Comparison of ENCODE assay signal across 8 cellular contexts in genomic region chr7:43784030-43785001, GRCh38. TPM values are rescaled to one million over a fixed set of nuclear protein-coding genes. Genes with fewer than 3 reads are reported as not detected.
A peak's percentile ranks its signal among the peaks of the same experiment; 100 is the strongest.
DNase-seq lines count a peak whose midpoint lies in the region; ATAC-seq and TF ChIP-seq lines count a peak whose summit lies in the region.

No MANE protein-coding gene starts in this region.

- no peak overlapping the region for H3K4me3 Mint-ChIP-seq in WTC11

- ATAC-seq in GM19043 (IDR thresholded peaks at IDR 0.05; ENCODE audit: low read depth, unreplicated experiment), result peak; percentile 99
- ATAC-seq in HG02759 (IDR thresholded peaks at IDR 0.05; ENCODE audit: unreplicated experiment), result peak; percentile 98
- no peak for ATAC-seq in WTC11
- no peak for ATAC-seq in omental fat pad (ENCODE audit: low FRiP score)

- no peaks in the 10 kb centered on the region for H3K9me3 ChIP-seq in sigmoid colon
- no peaks in the 10 kb centered on the region for H3K9me3 ChIP-seq in OCI-LY7 (ENCODE audit: low read length)
- no peaks in the 10 kb centered on the region for H3K9me3 ChIP-seq in ascending aorta

- POLR2A ChIA-PET in WTC11 (lab: Charles Lee), result interaction anchor here (0.6 kb wide), 1 partner anchor 22 kb away, joined by 4 read pairs; no protein-coding TSS in a partner anchor
- POLR2A ChIA-PET in OCI-LY7 (lab: Charles Lee), result interaction anchor here (0.7 kb wide), 3 partner anchors 98 to 1124 kb away, joined by 3 to 5 read pairs (median 4); no protein-coding TSS in a partner anchor

- H3K4me1 ChIP-seq in sigmoid colon, result peaks cover 0 to 69% (median 56%) of the 10 kb centered on the region in 4 donors
- H3K4me1 ChIP-seq in OCI-LY7 (ENCODE audit: insufficient read depth, low read length, poor library complexity, severe bottlenecking), result no peaks in the 10 kb centered on the region
- H3K4me1 ChIP-seq in ascending aorta, result no peaks in the 10 kb centered on the region

- H3K27me3 Mint-ChIP-seq in WTC11 (ENCODE audit: low read depth), result no peaks in the 10 kb centered on the region

- H3K9me2 ChIP-seq in OCI-LY7 (ENCODE audit: insufficient read depth, low read length), result no peaks in the 10 kb centered on the region

- peaks cover 9% of the 10 kb centered on the region for H3K9me3 Mint-ChIP-seq in WTC11

- no TSS peak for BruUV-seq in OCI-LY7 (replicated peaks; lab: Mats Ljungman, UMichigan)

- no peaks in the 10 kb centered on the region for H4K20me1 ChIP-seq in OCI-LY7 (ENCODE audit: insufficient read depth, low read length)

- H3K27me3 ChIP-seq in sigmoid colon (no peaks in the 10 kb centered on the region), ascending aorta (no peaks in the 10 kb centered on the region)

- TF ChIP-seq POLR2A in sigmoid colon (IDR thresholded peaks at IDR 0.05), result no peak

- no peak overlapping the region for H3K4me3 ChIP-seq in sigmoid colon
- no peak overlapping the region for H3K4me3 ChIP-seq in OCI-LY7 (ENCODE audit: low read depth, low read length, poor library complexity, severe bottlenecking)
- H3K4me3 ChIP-seq in ascending aorta, result no peak overlapping the region

- H3K36me3 ChIP-seq in sigmoid colon (peaks cover 0 to 19% (median 8%) of the 10 kb centered on the region in 4 donors), OCI-LY7 (ENCODE audit: insufficient read depth, low read length) (no peaks in the 10 kb centered on the region), ascending aorta (peaks cover 13 to 30% of the 10 kb centered on the region in 2 donors)

- H3K4me1 Mint-ChIP-seq in WTC11, result peaks cover 5% of the 10 kb centered on the region; the same call in 1 of the 2 replicates

- H3K36me3 Mint-ChIP-seq in WTC11, result peaks cover 18% of the 10 kb centered on the region

- TF ChIP-seq CTCF in WTC11 (IDR thresholded peaks at IDR 0.05) (no peak), sigmoid colon (IDR thresholded peaks at IDR 0.05) (no peak), OCI-LY7 (conservative IDR thresholded peaks at IDR 0.05; ENCODE audit: low read length) (no peak), ascending aorta (IDR thresholded peaks at IDR 0.05) (no peak), omental fat pad (IDR thresholded peaks at IDR 0.05) (no peak)

- H2AFZ ChIP-seq in OCI-LY7 (ENCODE audit: low read length), result no peak overlapping the region

- DNase-seq in WTC11 (ENCODE audit: low spot score), result no peak
- peak; percentile 58 for DNase-seq in sigmoid colon
- no peak for DNase-seq in SK-N-DZ (ENCODE audit: low spot score)
- DNase-seq in OCI-LY7 (ENCODE audit: low spot score), result no peak
- no peak for DNase-seq in ascending aorta (ENCODE audit: low spot score in 2 of 2)
- DNase-seq in omental fat pad (ENCODE audit: low spot score), result no peak

- H3K27ac Mint-ChIP-seq in WTC11, result no peak overlapping the region

- no peaks in the 10 kb centered on the region for H3K79me2 ChIP-seq in OCI-LY7 (ENCODE audit: insufficient read depth, low read depth, low read length)

- CTCF ChIA-PET in WTC11 (lab: Charles Lee), result interaction anchor here (0.9 to 2.3 kb wide), 2 partner anchors 27 to 202 kb away, joined by 4 to 7 read pairs; partner anchors contain the start of gene STK17A
- CTCF ChIA-PET in OCI-LY7 (lab: Charles Lee; ENCODE audit: unreplicated experiment), result no interaction called here

- intact Hi-C loops in sigmoid colon (cut with DNase I), result no loop called here
- intact Hi-C loops in OCI-LY7 (cut with micrococcal nuclease; ENCODE audit: unreplicated experiment), result no loop called here
- intact Hi-C loops in ascending aorta (cut with DNase I), result no loop called here

- H3K4me2 ChIP-seq in OCI-LY7 (ENCODE audit: low read length), result no peak overlapping the region

- no peak for TF ChIP-seq EP300 in sigmoid colon (IDR thresholded peaks at IDR 0.05)

- peak overlapping the region; percentile 51 to 82 (median 72) for H3K27ac ChIP-seq in sigmoid colon
- no peak overlapping the region for H3K27ac ChIP-seq in OCI-LY7 (ENCODE audit: low read depth, low read length, poor library complexity, severe bottlenecking)
- no peak overlapping the region for H3K27ac ChIP-seq in ascending aorta

- WGBS in sigmoid colon, 2 donors, result 84 to 90% methylated on average over 13 of the region's 13 CpGs

TF ChIP-seq in WTC11, 78 proteins besides CTCF, POLR2A, EP300 and RAD21:
- TF ChIP-seq ZSCAN18 (CRISPR knock-in tag; IDR thresholded peaks at IDR 0.05) (no peak), FOXP4 (CRISPR knock-in tag; IDR thresholded peaks at IDR 0.05) (no peak), CDX4 (CRISPR knock-in tag; IDR thresholded peaks at IDR 0.05; ENCODE audit: borderline replicate concordance) (no peak), EMX1 (CRISPR knock-in tag; IDR thresholded peaks at IDR 0.05) (no peak), MXD4 (CRISPR knock-in tag; IDR thresholded peaks at IDR 0.05; ENCODE audit: borderline replicate concordance) (no peak), SOX15 (CRISPR knock-in tag; IDR thresholded peaks at IDR 0.05) (no peak), ZNF317 (CRISPR knock-in tag; IDR thresholded peaks at IDR 0.05; ENCODE audit: borderline replicate concordance, low read depth) (peak; percentile 85)

RNA-seq across cellular contexts. Expression of gene BLVRA, which starts 25.8 kb away (rescaled TPM):
- total RNA-seq in WTC11 (2021), result 31.9 to 35.5 TPM (median 33.7 TPM) in 3 replicates
- 100 to 1,000 TPM in 2 of 4 donors, 10 to 100 TPM in 2; 60.4 to 105 (median 94.0) TPM for total RNA-seq in sigmoid colon
- polyA plus RNA-seq in sigmoid colon, result 10 to 100 TPM; 22.9 to 35.4 (median 27.9) TPM
- 49.3 and 52.1 TPM in 2 replicates for polyA plus RNA-seq in SK-N-DZ (2014; cell fraction: cytosol; rRNA removed)
- 27.8 and 41.1 TPM in 2 replicates for polyA plus RNA-seq in SK-N-DZ (2014; cell fraction: nucleus; rRNA removed)
- total RNA-seq in OCI-LY7 (2014; rRNA removed; shearing (Covaris generic)), result not detected in 2 replicates
- 0.70 and 0.91 TPM in 2 replicates for total RNA-seq in OCI-LY7 (2022)
- 36.1 TPM for total RNA-seq in ascending aorta
- total RNA-seq in omental fat pad, result 10 to 100 TPM; 36.3 to 75.3 (median 58.8) TPM

RNA-seq across cellular contexts. Expression of gene COA1, which starts 55.0 kb away (rescaled TPM):
- total RNA-seq in WTC11 (2021) (132 to 148 TPM (median 146 TPM) in 3 replicates), sigmoid colon (10 to 100 TPM; 36.0 to 61.2 (median 42.9) TPM), OCI-LY7 (2022) (63.9 and 77.5 TPM in 2 replicates), ascending aorta (16.3 TPM), omental fat pad (10 to 100 TPM; 34.5 to 57.4 (median 44.3) TPM)
- polyA plus RNA-seq in sigmoid colon, result 10 to 100 TPM; 31.2 to 46.1 (median 36.3) TPM
- 170 and 179 TPM in 2 replicates for polyA plus RNA-seq in SK-N-DZ (2014; cell fraction: cytosol; rRNA removed)
- 141 and 152 TPM in 2 replicates for polyA plus RNA-seq in SK-N-DZ (2014; cell fraction: nucleus; rRNA removed)
- 96.0 and 96.9 TPM in 2 replicates for total RNA-seq in OCI-LY7 (2014; rRNA removed; shearing (Covaris generic))

Comparison
In these comparisons a context has a peak if more than half of its experiments do, and no peak if none do; other contexts are left out.
1. ATAC-seq: peak in GM19043 (single experiment) and HG02759 (single experiment); none in WTC11 (single experiment) and omental fat pad (single experiment).
2. H3K27ac ChIP-seq: peak in sigmoid colon (4 of 4); none in OCI-LY7 (single experiment) and ascending aorta (0 of 2).
3. RNA of gene BLVRA, which starts 25.8 kb away (total RNA-seq): 60.4 to 105 TPM in sigmoid colon, 36.3 to 75.3 TPM in omental fat pad, 36.1 TPM in ascending aorta (single experiment) and 31.9 to 35.5 TPM in WTC11; 0.70 to 0.91 TPM in OCI-LY7; every median in the first group is over 10 times any median in the second.